Comparison of ENCODE assay signal across 8 cellular contexts in the genomic region with DNA sequence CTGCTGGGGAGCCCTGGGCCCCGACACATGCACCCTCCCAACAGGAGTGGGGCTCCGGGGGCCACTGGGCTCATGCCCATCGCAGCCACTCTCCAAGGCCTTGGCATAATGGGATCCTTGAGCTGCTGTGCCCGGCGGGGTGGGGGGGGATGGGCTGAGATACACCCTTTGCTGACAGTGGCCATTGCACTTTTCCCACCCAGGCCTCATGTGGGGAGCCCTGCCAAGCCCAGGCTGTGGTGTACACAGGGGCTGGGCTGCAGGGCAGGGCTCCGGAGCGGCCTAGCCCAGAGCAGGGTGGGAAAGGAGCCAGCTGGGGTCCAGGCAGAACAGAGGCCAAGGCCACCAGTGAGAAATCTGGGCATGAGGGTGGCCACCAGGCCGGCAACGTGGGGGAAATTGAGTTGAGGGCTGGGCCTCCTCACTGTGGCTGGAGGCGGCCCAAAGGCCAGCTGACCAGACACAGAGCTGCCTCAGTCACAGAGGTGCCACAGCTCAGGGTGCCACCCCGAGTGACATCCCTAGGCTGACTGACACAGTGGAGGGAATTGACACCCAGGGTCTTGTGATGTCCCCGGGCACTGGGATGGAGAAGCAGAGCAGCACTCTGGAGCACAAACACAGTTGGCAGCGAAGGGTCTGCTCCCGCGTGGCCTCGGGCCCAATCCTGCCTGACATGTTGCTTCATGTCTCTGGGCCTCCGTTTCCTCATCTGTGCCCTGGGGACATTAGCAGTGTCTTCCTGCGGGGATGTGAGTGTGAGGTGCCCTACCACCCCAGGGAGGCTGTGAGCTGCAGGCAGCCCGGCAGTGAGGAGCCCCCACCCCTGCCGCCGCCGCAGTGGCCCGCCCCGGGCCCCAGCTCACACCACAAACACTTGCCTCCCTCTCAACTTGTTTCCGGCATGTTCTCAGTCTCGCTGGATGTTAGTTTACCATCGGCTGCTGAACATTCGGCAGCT. TPM values are rescaled to one million over a fixed set of nuclear protein-coding genes. Genes with fewer than 3 reads are reported as not detected.
DNase-seq lines count a peak whose midpoint lies in the region; ATAC-seq and TF ChIP-seq lines count a peak whose summit lies in the region.

No MANE protein-coding gene starts in this region.

- POLR2A ChIA-PET in CD4-positive, alpha-beta memory T cell (lab: Charles Lee; ENCODE audit: partially characterized antibody), result interaction anchor here (0.5 to 1.6 kb wide), 3 partner anchors 28 to 90 kb away, joined by 3 read pairs; no protein-coding TSS in a partner anchor
- POLR2A ChIA-PET in Caco-2 (lab: Charles Lee), result no interaction called here

- peak; percentile 5 for ATAC-seq in left lobe of liver
- no peak for ATAC-seq in HG03095 (IDR thresholded peaks at IDR 0.05; ENCODE audit: unreplicated experiment)

- no peaks in the 10 kb centered on the region for H3K27me3 ChIP-seq in CD4-positive, alpha-beta memory T cell (ENCODE audit: insufficient read depth, low read length)
- no peaks in the 10 kb centered on the region for H3K27me3 ChIP-seq in Caco-2 (replicated peaks; ENCODE audit: control insufficient read depth, insufficient read depth, low read length)

- peaks cover 4 to 30% (median 15%) of the 10 kb centered on the region in 4 donors for H3K4me1 Mint-ChIP-seq in CD4-positive, alpha-beta memory T cell
- no peaks in the 10 kb centered on the region for H3K4me1 Mint-ChIP-seq in activated T-helper 1 cell treated with anti-CD3 and anti-CD28 coated beads, Interleukin-12 subunit alpha, Interleukin-12 subunit beta, Interleukin-2, Interleukin-4 antibody, amounts not matched to agents 30 ng/mL and 10 ng/mL and 1 ng/mL, durations not matched to agents 14 hours and 24 hours and 36 hours (ENCODE audit: low read depth)
- no peaks in the 10 kb centered on the region for H3K4me1 Mint-ChIP-seq in Caco-2 (ENCODE audit: low read depth, unreplicated experiment)
- H3K4me1 Mint-ChIP-seq in CD14-positive monocyte, result no peaks in the 10 kb centered on the region

- H3K4me3 Mint-ChIP-seq in CD4-positive, alpha-beta memory T cell, result peak overlapping the region in 5 of 8 donors; percentile 33 to 56 (median 44)
- no peak overlapping the region for H3K4me3 Mint-ChIP-seq in activated T-helper 1 cell treated with anti-CD3 and anti-CD28 coated beads, Interleukin-12 subunit alpha, Interleukin-12 subunit beta, Interleukin-2, Interleukin-4 antibody, amounts not matched to agents 30 ng/mL and 10 ng/mL and 1 ng/mL, durations not matched to agents 14 hours and 24 hours and 36 hours
- H3K4me3 Mint-ChIP-seq in Caco-2 (ENCODE audit: unreplicated experiment) (no peak overlapping the region), CD14-positive monocyte (no peak overlapping the region)

- H3K36me3 Mint-ChIP-seq in CD4-positive, alpha-beta memory T cell, result no peaks in the 10 kb centered on the region
- H3K36me3 Mint-ChIP-seq in activated T-helper 1 cell treated with anti-CD3 and anti-CD28 coated beads, Interleukin-12 subunit alpha, Interleukin-12 subunit beta, Interleukin-2, Interleukin-4 antibody, amounts not matched to agents 30 ng/mL and 10 ng/mL and 1 ng/mL, durations not matched to agents 14 hours and 24 hours and 36 hours (ENCODE audit: low read depth), result no peaks in the 10 kb centered on the region
- no peaks in the 10 kb centered on the region for H3K36me3 Mint-ChIP-seq in Caco-2 (ENCODE audit: insufficient read depth, unreplicated experiment)
- H3K36me3 Mint-ChIP-seq in CD14-positive monocyte, result no peaks in the 10 kb centered on the region

- H3K27ac Mint-ChIP-seq in CD4-positive, alpha-beta memory T cell, result peak overlapping the region; percentile 10 to 94 (median 66)
- no peak overlapping the region for H3K27ac Mint-ChIP-seq in activated T-helper 1 cell treated with anti-CD3 and anti-CD28 coated beads, Interleukin-12 subunit alpha, Interleukin-12 subunit beta, Interleukin-2, Interleukin-4 antibody, amounts not matched to agents 30 ng/mL and 10 ng/mL and 1 ng/mL, durations not matched to agents 14 hours and 24 hours and 36 hours
- H3K27ac Mint-ChIP-seq in Caco-2 (ENCODE audit: unreplicated experiment), result no peak overlapping the region
- peak overlapping the region in 1 of 7 donors; percentile 13 for H3K27ac Mint-ChIP-seq in CD14-positive monocyte

- no TSS peak for BruUV-seq in Caco-2 (replicated peaks; lab: Mats Ljungman, UMichigan)

- no peaks in the 10 kb centered on the region for H3K36me3 ChIP-seq in CD4-positive, alpha-beta memory T cell (ENCODE audit: insufficient read depth, low read length)
- H3K36me3 ChIP-seq in KOPT-K1 (ENCODE audit: insufficient read depth, low read length) (no peaks in the 10 kb centered on the region), Caco-2 (ENCODE audit: control insufficient read depth, insufficient read depth, low read length) (no peaks in the 10 kb centered on the region)

- peak overlapping the region; percentile 43 for H3K27ac ChIP-seq in CD4-positive, alpha-beta memory T cell (ENCODE audit: low read depth, low read length)
- H3K27ac ChIP-seq in KOPT-K1 (ENCODE audit: low read depth, low read length, poor library complexity, severe bottlenecking), result peak overlapping the region; percentile 87

- no peak overlapping the region for H3K4me3 ChIP-seq in CD4-positive, alpha-beta memory T cell (ENCODE audit: low read length in 2 of 2)
- no peak overlapping the region for H3K4me3 ChIP-seq in Caco-2 (ENCODE audit: low read depth, low read length)

- TF ChIP-seq CTCF in Caco-2 (IDR thresholded peaks at IDR 0.05; ENCODE audit: insufficient read depth in 1 of 2, low read depth in 1 of 2, low read length in 1 of 2, severe bottlenecking in 1 of 2, unreplicated experiment in 1 of 2) (no peak), CD14-positive monocyte (IDR thresholded peaks at IDR 0.05) (no peak)

- no peaks in the 10 kb centered on the region for H3K9me3 Mint-ChIP-seq in CD4-positive, alpha-beta memory T cell
- no peaks in the 10 kb centered on the region for H3K9me3 Mint-ChIP-seq in activated T-helper 1 cell treated with anti-CD3 and anti-CD28 coated beads, Interleukin-12 subunit alpha, Interleukin-12 subunit beta, Interleukin-2, Interleukin-4 antibody, amounts not matched to agents 30 ng/mL and 10 ng/mL and 1 ng/mL, durations not matched to agents 14 hours and 24 hours and 36 hours
- H3K9me3 Mint-ChIP-seq in Caco-2 (ENCODE audit: unreplicated experiment), result no peaks in the 10 kb centered on the region
- H3K9me3 Mint-ChIP-seq in CD14-positive monocyte, result peaks cover 0 to 2% (median 0%) of the 10 kb centered on the region in 7 donors

- intact Hi-C loops in CD4-positive, alpha-beta memory T cell (cut with micrococcal nuclease), result loop anchor here (1.0 kb wide), 2 partner anchors 31 kb away; partner anchors contain the start of gene RTN4R
- intact Hi-C loops in activated T-helper 1 cell treated with anti-CD3 and anti-CD28 coated beads, Interleukin-12 subunit alpha, Interleukin-12 subunit beta, Interleukin-2, Interleukin-4 antibody, amounts not matched to agents 30 ng/mL and 10 ng/mL and 1 ng/mL, durations not matched to agents 14 hours and 24 hours and 36 hours (cut with micrococcal nuclease), result no loop called here
- intact Hi-C loops in Caco-2 (cut with micrococcal nuclease; ENCODE audit: unreplicated experiment) (loop anchor here (1.0 kb wide), 1 partner anchor 80 kb away; no protein-coding TSS in a partner anchor), CD14-positive monocyte (cut with micrococcal nuclease) (no loop called here)

- peaks cover 59% of the 10 kb centered on the region for H3K4me1 ChIP-seq in CD4-positive, alpha-beta memory T cell (ENCODE audit: insufficient read depth, low read length)
- H3K4me1 ChIP-seq in Caco-2, result no peaks in the 10 kb centered on the region

- no peaks in the 10 kb centered on the region for H3K9me3 ChIP-seq in CD4-positive, alpha-beta memory T cell (ENCODE audit: control insufficient read depth in 1 of 2, low read length in 2 of 2)
- H3K9me3 ChIP-seq in KOPT-K1 (ENCODE audit: insufficient read depth, low read length, poor library complexity, severe bottlenecking) (no peaks in the 10 kb centered on the region), Caco-2 (no peaks in the 10 kb centered on the region)

- no peaks in the 10 kb centered on the region for H3K27me3 Mint-ChIP-seq in CD4-positive, alpha-beta memory T cell
- H3K27me3 Mint-ChIP-seq in activated T-helper 1 cell treated with anti-CD3 and anti-CD28 coated beads, Interleukin-12 subunit alpha, Interleukin-12 subunit beta, Interleukin-2, Interleukin-4 antibody, amounts not matched to agents 30 ng/mL and 10 ng/mL and 1 ng/mL, durations not matched to agents 14 hours and 24 hours and 36 hours (ENCODE audit: insufficient read depth), result no peaks in the 10 kb centered on the region
- no peaks in the 10 kb centered on the region for H3K27me3 Mint-ChIP-seq in Caco-2 (ENCODE audit: insufficient read depth, unreplicated experiment)
- peaks cover 0 to 4% (median 2%) of the 10 kb centered on the region in 3 donors for H3K27me3 Mint-ChIP-seq in CD14-positive monocyte (ENCODE audit: low read depth in 3 of 3)

- peak; percentile 57 to 71 (median 63) for DNase-seq in CD4-positive, alpha-beta memory T cell
- DNase-seq in activated T-helper 1 cell treated with anti-CD3 and anti-CD28 coated beads, Interleukin-12 subunit alpha, Interleukin-12 subunit beta, Interleukin-2, Interleukin-4 antibody, amounts not matched to agents 30 ng/mL and 10 ng/mL and 1 ng/mL, durations not matched to agents 14 hours and 24 hours and 36 hours (ENCODE audit: low spot score), result peak; percentile 16
- DNase-seq in left lobe of liver (ENCODE audit: low spot score) (no peak), Caco-2 (no peak), AG08395 (ENCODE audit: low spot score) (no peak), CD14-positive monocyte (ENCODE audit: low spot score) (no peak)

- CTCF ChIA-PET in CD4-positive, alpha-beta memory T cell (lab: Charles Lee; ENCODE audit: partially characterized antibody), result interaction anchor here (0.9 to 2.1 kb wide), 5 partner anchors 31 to 81 kb away, joined by 3 to 14 read pairs (median 7); no protein-coding TSS in a partner anchor
- CTCF ChIA-PET in Caco-2 (lab: Charles Lee), result interaction anchor here (0.7 to 2.3 kb wide), 5 partner anchors 10 to 81 kb away, joined by 3 to 24 read pairs (median 6); no protein-coding TSS in a partner anchor

RNA-seq across cellular contexts. Expression of gene RTN4R, which starts 30.4 kb away (rescaled TPM):
- total RNA-seq in CD4-positive, alpha-beta memory T cell, result 1 to 10 TPM; 2.1 to 2.7 TPM
- polyA plus RNA-seq in CD4-positive, alpha-beta memory T cell, result 1 to 10 TPM; 1.7 to 6.3 TPM
- 1.7 and 1.9 TPM in 2 replicates for total RNA-seq in activated T-helper 1 cell treated with anti-CD3 and anti-CD28 coated beads, Interleukin-12 subunit alpha, Interleukin-12 subunit beta, Interleukin-2, Interleukin-4 antibody, amounts not matched to agents 30 ng/mL and 10 ng/mL and 1 ng/mL, durations not matched to agents 14 hours and 24 hours and 36 hours
- total RNA-seq in left lobe of liver (10.9 TPM), Caco-2 (2022) (10.7 and 11.1 TPM in 2 replicates)
- not detected for polyA plus RNA-seq in CD14-positive monocyte

Comparison
In these comparisons a context has a peak if more than half of its experiments do, and no peak if none do; other contexts are left out.
1. DNase-seq: peak in CD4-positive, alpha-beta memory T cell (5 of 5) and activated T-helper 1 cell treated with anti-CD3 and anti-CD28 coated beads, Interleukin-12 subunit alpha, Interleukin-12 subunit beta, Interleukin-2, Interleukin-4 antibody, amounts not matched to agents 30 ng/mL and 10 ng/mL and 1 ng/mL, durations not matched to agents 14 hours and 24 hours and 36 hours (single experiment); none in left lobe of liver (single experiment), Caco-2 (0 of 2), AG08395 (single experiment) and CD14-positive monocyte (single experiment).
2. H3K27ac Mint-ChIP-seq: peak in CD4-positive, alpha-beta memory T cell (7 of 7); none in activated T-helper 1 cell treated with anti-CD3 and anti-CD28 coated beads, Interleukin-12 subunit alpha, Interleukin-12 subunit beta, Interleukin-2, Interleukin-4 antibody, amounts not matched to agents 30 ng/mL and 10 ng/mL and 1 ng/mL, durations not matched to agents 14 hours and 24 hours and 36 hours (single experiment) and Caco-2 (single experiment).
3. H3K4me3 Mint-ChIP-seq: peak in CD4-positive, alpha-beta memory T cell (5 of 8); none in activated T-helper 1 cell treated with anti-CD3 and anti-CD28 coated beads, Interleukin-12 subunit alpha, Interleukin-12 subunit beta, Interleukin-2, Interleukin-4 antibody, amounts not matched to agents 30 ng/mL and 10 ng/mL and 1 ng/mL, durations not matched to agents 14 hours and 24 hours and 36 hours (single experiment), Caco-2 (single experiment) and CD14-positive monocyte (0 of 2).
4. intact Hi-C loops: an anchor here in CD4-positive, alpha-beta memory T cell (1.0 kb wide) and Caco-2 (1.0 kb wide); none called in activated T-helper 1 cell treated with anti-CD3 and anti-CD28 coated beads, Interleukin-12 subunit alpha, Interleukin-12 subunit beta, Interleukin-2, Interleukin-4 antibody, amounts not matched to agents 30 ng/mL and 10 ng/mL and 1 ng/mL, durations not matched to agents 14 hours and 24 hours and 36 hours and CD14-positive monocyte.